ENCODE assay signal across 18 cellular contexts in genomic region chr12:75790219-75790618, GRCh38.
DNase-seq lines count a peak whose midpoint lies in the region; ATAC-seq and TF ChIP-seq lines count a peak whose summit lies in the region.
"Had no signal": no experiment of that assay in that cellular context is flagged by ENCODE, and none has a peak within 500 bp of the region (broad histone marks: within the 10 kb centered on the region; RNA-seq: fewer than 3 reads in every experiment).

No MANE protein-coding gene starts in this region.

- peak overlapping the region; percentile 20 for H3K4me3 Mint-ChIP-seq in activated naive CD8-positive, alpha-beta T cell
- H3K4me3 Mint-ChIP-seq: activated CD4-positive, alpha-beta memory T cell treated with anti-CD3 and anti-CD28 coated beads, Interleukin-2, amount 10 ng/mL, durations not matched to agents 7 days and 5 days; naive thymus-derived CD8-positive, alpha-beta T cell had no signal

- ATAC-seq in HCT116 (no peak), GM21825 (IDR thresholded peaks at IDR 0.05; ENCODE audit: unreplicated experiment) (no peak), GM18498 (IDR thresholded peaks at IDR 0.05; ENCODE audit: unreplicated experiment) (no peak)
- ATAC-seq: naive thymus-derived CD8-positive, alpha-beta T cell; psoas muscle had no signal

- peaks cover 25% of the 10 kb centered on the region for H3K4me1 Mint-ChIP-seq in activated naive CD8-positive, alpha-beta T cell (ENCODE audit: low read depth)

- H3K9ac ChIP-seq in HCT116 (ENCODE audit: low read length) (peak overlapping the region; percentile 37), mesenchymal stem cell (ENCODE audit: low read length) (peak overlapping the region; percentile 60)
- H3K9ac ChIP-seq: BLaER1, KMS-11 had no signal

- H3K4me1 ChIP-seq in HCT116 (ENCODE audit: control insufficient read depth in 1 of 2, insufficient read depth in 2 of 2, low read length in 2 of 2) (peaks cover 45 to 64% of the 10 kb centered on the region in 2 experiments), mesenchymal stem cell (ENCODE audit: control insufficient read depth, insufficient read depth, low read depth, low read length) (no peaks in the 10 kb centered on the region)
- H3K4me1 ChIP-seq: BLaER1, psoas muscle, spleen had no signal

- H3K23ac ChIP-seq in mesenchymal stem cell (ENCODE audit: low read length in 2 of 2): no peak overlapping the region

- no peak overlapping the region for H2BK5ac ChIP-seq in mesenchymal stem cell (ENCODE audit: low read depth, low read length, poor library complexity, severe bottlenecking)

- H3K36me3 ChIP-seq in HCT116 (ENCODE audit: control insufficient read depth in 1 of 2, insufficient read depth in 2 of 2, low read length in 2 of 2) (no peaks in the 10 kb centered on the region; a peak in 1 of 4 replicates), mesenchymal stem cell (ENCODE audit: control insufficient read depth in 1 of 2, insufficient read depth in 2 of 2, low read depth in 1 of 2, low read length in 2 of 2) (no peaks in the 10 kb centered on the region)
- H3K36me3 ChIP-seq: BLaER1, spleen, thyroid gland had no signal

- H3K4ac ChIP-seq in mesenchymal stem cell (ENCODE audit: low read depth in 1 of 2, low read length in 2 of 2): no peak overlapping the region

- intact Hi-C loops in HCT116 (cut with micrococcal nuclease): no loop called here

- TF ChIP-seq CTCF in HCT116 (IDR thresholded peaks at IDR 0.05 in 2 of 3, conservative IDR thresholded peaks at IDR 0.05 in 1 of 3; ENCODE audit: borderline replicate concordance in 1 of 3, insufficient read depth in 1 of 3, low read depth in 2 of 3, low read length in 2 of 3): no peak

- no peak overlapping the region for H2BK15ac ChIP-seq in mesenchymal stem cell (ENCODE audit: low read depth, poor library complexity, severe bottlenecking)

- H2BK120ac ChIP-seq in mesenchymal stem cell (ENCODE audit: low read depth, low read length): no peak overlapping the region

- peaks cover 2% of the 10 kb centered on the region for H3K36me3 Mint-ChIP-seq in activated naive CD8-positive, alpha-beta T cell
- H3K36me3 Mint-ChIP-seq: naive thymus-derived CD8-positive, alpha-beta T cell had no signal

- RAD21 ChIA-PET in HCT116 (lab: Charles Lee; ENCODE audit: low non-redundant PET in 1 of 2, low total read pairs in 2 of 2, uncharacterized antibody in 2 of 2, unreplicated experiment in 2 of 2): no interaction called here

- H3K4me3 ChIP-seq in HCT116 (replicated peaks in 1 of 2; ENCODE audit: low read depth in 1 of 2, low read length in 2 of 2) (no peak overlapping the region), mesenchymal stem cell (ENCODE audit: insufficient read depth in 1 of 2, low read depth in 1 of 2, low read length in 2 of 2) (no peak overlapping the region)
- H3K4me3 ChIP-seq: BLaER1, psoas muscle, spleen, thyroid gland had no signal

- H2BK12ac ChIP-seq in mesenchymal stem cell (ENCODE audit: low read length in 2 of 2): no peak overlapping the region

- H4K8ac ChIP-seq in mesenchymal stem cell (ENCODE audit: low read length): no peak overlapping the region

- no peaks in the 10 kb centered on the region for H4K20me1 ChIP-seq in HCT116 (ENCODE audit: insufficient read depth)
- H4K20me1 ChIP-seq: BLaER1 had no signal

- no peak overlapping the region for H3K14ac ChIP-seq in mesenchymal stem cell (ENCODE audit: low read length in 2 of 2)

- no peak overlapping the region for H4K91ac ChIP-seq in mesenchymal stem cell (ENCODE audit: low read length)

- TF ChIP-seq RAD21 in HCT116 (IDR thresholded peaks at IDR 0.05; ENCODE audit: low read depth): peak; percentile 1; the same call in 1 of the 2 replicates

- no peaks in the 10 kb centered on the region for H3K9me3 ChIP-seq in HCT116 (ENCODE audit: control insufficient read depth in 1 of 2, insufficient read depth in 1 of 2, low read depth in 1 of 2, low read length in 2 of 2)
- no peaks in the 10 kb centered on the region for H3K9me3 ChIP-seq in mesenchymal stem cell (ENCODE audit: control insufficient read depth, low read length)
- H3K9me3 ChIP-seq: BLaER1, psoas muscle, spleen, thyroid gland had no signal

- POLR2A ChIA-PET in HCT116 (lab: Charles Lee): interaction anchor here (1.4 kb wide), 1 partner anchor 130 kb away, joined by 4 read pairs; no protein-coding TSS in a partner anchor

- peak overlapping the region; percentile 48 for H2AK5ac ChIP-seq in mesenchymal stem cell (ENCODE audit: low read length, severe bottlenecking)

- H2AFZ ChIP-seq in HCT116 (ENCODE audit: low read depth, low read length, poor library complexity, severe bottlenecking) (no peak overlapping the region), mesenchymal stem cell (ENCODE audit: low read depth, low read length) (no peak overlapping the region)

- BruUV-seq in HCT116 (replicated peaks; lab: Mats Ljungman, UMichigan): no TSS peak

- no peaks in the 10 kb centered on the region for H3K9me2 ChIP-seq in HCT116 (ENCODE audit: insufficient read depth)

- DNase-seq in Daoy (ENCODE audit: low read depth): peak; percentile 56
- DNase-seq in HCT116 (ENCODE audit: low read depth, low spot score): no peak
- no peak for DNase-seq in mesenchymal stem cell
- no peak for DNase-seq in NCI-H82 treated with DMSO at 0.1 percent for 48 hours (lab: John Stamatoyannopoulos, UW; ENCODE audit: unreplicated experiment)
- DNase-seq: activated CD4-positive, alpha-beta memory T cell treated with anti-CD3 and anti-CD28 coated beads, Interleukin-2, amount 10 ng/mL, durations not matched to agents 7 days and 5 days; activated effector memory CD4-positive, alpha-beta T cell treated with anti-CD3 and anti-CD28 coated beads, Interleukin-2, amount 50 U/mL, for 16 hours; cortex of kidney; naive thymus-derived CD8-positive, alpha-beta T cell; NCI-H1417 treated with DMSO at 0.1 percent for 48 hours; psoas muscle; Right ventricle myocardium superior; spleen; thyroid gland had no signal

- H3K4me2 ChIP-seq in HCT116 (ENCODE audit: low read length): peak overlapping the region; percentile 31
- no peak overlapping the region for H3K4me2 ChIP-seq in mesenchymal stem cell (ENCODE audit: low read length, poor library complexity, severe bottlenecking)
- H3K4me2 ChIP-seq: BLaER1, KMS-11 had no signal

- H3K27ac ChIP-seq in HCT116 (ENCODE audit: low read depth, low read length): peak overlapping the region; percentile 77
- H3K27ac ChIP-seq in mesenchymal stem cell (ENCODE audit: low read length, poor library complexity, severe bottlenecking): no peak overlapping the region
- H3K27ac ChIP-seq: BLaER1, KMS-11, psoas muscle, spleen, thyroid gland had no signal

- H3K79me1 ChIP-seq in mesenchymal stem cell (replicated peaks; ENCODE audit: low read length, poor library complexity, severe bottlenecking): no peaks in the 10 kb centered on the region

- H3K27me3 Mint-ChIP-seq in activated naive CD8-positive, alpha-beta T cell: peaks cover 3% of the 10 kb centered on the region

- peak overlapping the region in 1 of 2 experiments; percentile 21 for H3K18ac ChIP-seq in mesenchymal stem cell (ENCODE audit: low read depth in 1 of 2, low read length in 2 of 2)

- CTCF ChIA-PET in HCT116 (lab: Charles Lee): no interaction called here

- peak overlapping the region; percentile 75 for H3K27ac Mint-ChIP-seq in activated naive CD8-positive, alpha-beta T cell
- H3K27ac Mint-ChIP-seq: activated CD4-positive, alpha-beta memory T cell treated with anti-CD3 and anti-CD28 coated beads, Interleukin-2, amount 10 ng/mL, durations not matched to agents 7 days and 5 days; naive thymus-derived CD8-positive, alpha-beta T cell had no signal

- H3K27me3 ChIP-seq in HCT116 (ENCODE audit: insufficient read depth, low read length) (no peaks in the 10 kb centered on the region), mesenchymal stem cell (ENCODE audit: control insufficient read depth in 1 of 2, insufficient read depth in 1 of 2, low read length in 2 of 2) (no peaks in the 10 kb centered on the region)
- H3K27me3 ChIP-seq: BLaER1, spleen, thyroid gland had no signal

- H3K79me2 ChIP-seq in HCT116 (ENCODE audit: insufficient read depth, low read length): no peaks in the 10 kb centered on the region

- TF ChIP-seq POLR2A in HCT116 (IDR thresholded peaks at IDR 0.05; ENCODE audit: borderline replicate concordance, extremely low read depth, insufficient read depth, insufficient read length): no peak

- no peaks in the 10 kb centered on the region for H3K9me3 Mint-ChIP-seq in activated naive CD8-positive, alpha-beta T cell (ENCODE audit: low read depth)
- H3K9me3 Mint-ChIP-seq: activated CD4-positive, alpha-beta memory T cell treated with anti-CD3 and anti-CD28 coated beads, Interleukin-2, amount 10 ng/mL, durations not matched to agents 7 days and 5 days; naive thymus-derived CD8-positive, alpha-beta T cell had no signal

TF ChIP-seq in HCT116, 20 proteins besides CTCF, POLR2A, EP300 and RAD21 (continues in another document):
- TF ChIP-seq ZNF274 (IDR thresholded peaks at IDR 0.05; ENCODE audit: low read depth, low read length): no peak
- peak; percentile 19 for TF ChIP-seq TCF7L2 (IDR thresholded peaks at IDR 0.05; ENCODE audit: borderline replicate concordance, extremely low read depth, insufficient read depth, insufficient read length)
- TF ChIP-seq EZH2 (IDR thresholded peaks at IDR 0.05): no peak
- no peak for TF ChIP-seq REST (IDR thresholded peaks at IDR 0.05; ENCODE audit: low read depth)
- TF ChIP-seq SRF (IDR thresholded peaks at IDR 0.05; ENCODE audit: low read depth): 0 out of 2 replicates have a peak, but pooled peaks have one; percentile 22
